Comparison of ENCODE assay signal across 8 cellular contexts in the genomic region with DNA sequence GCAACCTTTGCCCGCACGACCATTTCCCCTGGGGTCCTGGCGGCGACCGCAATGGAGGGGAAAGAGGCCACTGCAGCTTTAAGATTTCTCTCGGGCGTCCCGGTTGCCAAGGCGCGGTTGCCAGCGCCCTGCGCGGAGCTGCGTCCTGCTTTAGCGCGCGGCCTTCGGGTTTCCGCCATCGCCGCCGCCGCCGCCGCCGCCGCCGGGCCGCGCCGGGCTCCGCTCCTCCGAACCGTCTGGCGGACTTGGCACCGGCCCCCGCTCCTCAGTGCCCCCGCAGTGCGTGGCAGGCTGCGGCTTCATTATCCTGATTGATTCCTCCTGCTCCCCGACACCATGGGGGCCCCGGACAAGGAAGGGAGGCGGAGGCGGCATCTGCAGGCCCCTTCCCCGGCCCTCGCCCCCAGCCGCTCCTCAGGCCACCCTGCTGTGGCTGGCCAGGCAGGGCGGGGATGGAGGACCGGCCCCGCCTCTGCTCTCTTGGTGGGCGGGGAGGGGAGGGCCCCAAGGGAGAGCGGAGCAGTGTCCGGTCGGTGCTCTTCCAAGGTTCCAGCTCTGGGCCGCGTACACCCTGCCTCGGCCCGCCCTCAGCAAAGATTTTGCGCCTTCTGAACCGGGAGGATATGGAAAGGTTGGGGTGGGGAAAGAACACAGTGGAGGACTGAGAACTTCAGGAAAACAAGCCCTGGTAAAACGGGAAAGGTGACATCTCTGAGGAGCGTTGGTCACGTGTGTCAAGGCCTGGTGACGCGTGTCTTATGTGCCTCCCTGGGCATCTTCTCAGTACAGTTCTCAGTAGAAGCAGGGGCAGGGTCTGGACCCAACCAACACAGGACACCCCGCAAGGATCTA. TPM values are rescaled to one million over a fixed set of nuclear protein-coding genes. Genes with fewer than 3 reads are reported as not detected.
DNase-seq lines count a peak whose midpoint lies in the region; ATAC-seq, FAIRE-seq and TF ChIP-seq lines count a peak whose summit lies in the region.

No MANE protein-coding gene starts in this region.

- in situ Hi-C loops in astrocyte of the cerebellum (cut with HindIII; ENCODE audit: low sequenced_read_pairs): loop anchor here (10.0 kb wide), 1 partner anchor 211 kb away; no protein-coding TSS in a partner anchor

- ATAC-seq in CD4-positive, alpha-beta T cell (ENCODE audit: poor library complexity): peak; percentile 37
- ATAC-seq in HCT116 (peak; percentile 94), right cardiac atrium (peak; percentile 96 to 98), psoas muscle (peak; percentile 80 to 90 (median 82)), GM21423 (IDR thresholded peaks at IDR 0.05; ENCODE audit: unreplicated experiment) (no peak), HG03159 (IDR thresholded peaks at IDR 0.05; ENCODE audit: unreplicated experiment) (no peak)

- H3K9me3 Mint-ChIP-seq in CD4-positive, alpha-beta T cell: peaks cover 4% of the 10 kb centered on the region

- peak overlapping the region; percentile 65 for H3K9ac ChIP-seq in HCT116 (ENCODE audit: low read length)

- DNase-seq in CD4-positive, alpha-beta T cell: peak in 7 of 10 experiments; percentile 4 to 45 (median 9)
- peak; percentile 27 for DNase-seq in HCT116 (ENCODE audit: low read depth, low spot score)
- DNase-seq in RCC 7860 (ENCODE audit: low spot score): peak; percentile 8
- no peak for DNase-seq in astrocyte of the cerebellum (ENCODE audit: low read depth)
- DNase-seq in right cardiac atrium: peak; percentile 83 to 92 (median 91)
- DNase-seq in psoas muscle: peak; percentile 76 to 83

- H3K36me3 ChIP-seq in HCT116 (ENCODE audit: control insufficient read depth in 1 of 2, insufficient read depth in 2 of 2, low read length in 2 of 2) (no peaks in the 10 kb centered on the region), psoas muscle (ENCODE audit: insufficient read depth in 1 of 2, low read depth in 1 of 2) (no peaks in the 10 kb centered on the region)

- H3K27ac ChIP-seq in CD4-positive, alpha-beta T cell (ENCODE audit: low read depth, low read length): no peak overlapping the region
- H3K27ac ChIP-seq in HCT116 (ENCODE audit: low read depth, low read length) (peak overlapping the region; percentile 66), right cardiac atrium (ENCODE audit: low read length) (peak overlapping the region; percentile 84), psoas muscle (peak overlapping the region; percentile 77)

- H4K20me1 ChIP-seq in HCT116 (ENCODE audit: insufficient read depth): no peaks in the 10 kb centered on the region

- RAD21 ChIA-PET in HCT116 (lab: Charles Lee; ENCODE audit: low non-redundant PET in 1 of 2, low total read pairs in 2 of 2, uncharacterized antibody in 2 of 2, unreplicated experiment in 2 of 2): no interaction called here

- CTCF ChIA-PET in CD4-positive, alpha-beta T cell (lab: Charles Lee): interaction anchor here (1.5 kb wide), 1 partner anchor 48 kb away, joined by 4 read pairs; no protein-coding TSS in a partner anchor
- CTCF ChIA-PET in HCT116 (lab: Charles Lee): interaction anchor here (0.7 to 2.0 kb wide), 6 partner anchors 9 to 324 kb away, joined by 3 to 10 read pairs (median 4); no protein-coding TSS in a partner anchor

- H3K9me3 ChIP-seq in CD4-positive, alpha-beta T cell (ENCODE audit: control insufficient read depth, low read length): peaks cover 13% of the 10 kb centered on the region
- peaks cover 0 to 5% of the 10 kb centered on the region in 2 experiments; a peak in 1 of 4 replicates for H3K9me3 ChIP-seq in HCT116 (ENCODE audit: control insufficient read depth in 1 of 2, insufficient read depth in 1 of 2, low read depth in 1 of 2, low read length in 2 of 2)
- H3K9me3 ChIP-seq in right cardiac atrium (ENCODE audit: control insufficient read depth, low read length): no peaks in the 10 kb centered on the region
- H3K9me3 ChIP-seq in psoas muscle: no peaks in the 10 kb centered on the region

- H3K36me3 Mint-ChIP-seq in CD4-positive, alpha-beta T cell (ENCODE audit: low read depth): peaks cover 32% of the 10 kb centered on the region

- peaks cover 11% of the 10 kb centered on the region for H3K4me1 Mint-ChIP-seq in CD4-positive, alpha-beta T cell (ENCODE audit: low read depth)

- peaks cover 4 to 11% of the 10 kb centered on the region in 2 experiments; a peak in 2 of 4 replicates for H3K4me1 ChIP-seq in HCT116 (ENCODE audit: control insufficient read depth in 1 of 2, insufficient read depth in 2 of 2, low read length in 2 of 2)
- H3K4me1 ChIP-seq in right cardiac atrium (ENCODE audit: control insufficient read depth, insufficient read depth, low read length): no peaks in the 10 kb centered on the region
- H3K4me1 ChIP-seq in psoas muscle: peaks cover 8% of the 10 kb centered on the region

- FAIRE-seq in RCC 7860 (lab: Jason Lieb, UNC): no peak

- H3K4me2 ChIP-seq in HCT116 (ENCODE audit: low read length): peak overlapping the region; percentile 79

- H3K4me3 Mint-ChIP-seq in CD4-positive, alpha-beta T cell: peak overlapping the region; percentile 78

- H2AFZ ChIP-seq in HCT116 (ENCODE audit: low read depth, low read length, poor library complexity, severe bottlenecking): peak overlapping the region; percentile 56

- POLR2A ChIA-PET in CD4-positive, alpha-beta T cell (lab: Charles Lee): no interaction called here
- POLR2A ChIA-PET in HCT116 (lab: Charles Lee): no interaction called here

- intact Hi-C loops in CD4-positive, alpha-beta T cell (cut with DNase I, micrococcal nuclease): no loop called here
- intact Hi-C loops in HCT116 (cut with micrococcal nuclease): no loop called here
- intact Hi-C loops in right cardiac atrium (cut with DNase I): no loop called here
- intact Hi-C loops in psoas muscle (cut with DNase I): no loop called here

- H3K27me3 ChIP-seq in CD4-positive, alpha-beta T cell (ENCODE audit: control insufficient read depth, insufficient read depth, low read length): peaks cover 6% of the 10 kb centered on the region
- H3K27me3 ChIP-seq in HCT116 (ENCODE audit: insufficient read depth, low read length) (no peaks in the 10 kb centered on the region), right cardiac atrium (ENCODE audit: control insufficient read depth, insufficient read depth) (no peaks in the 10 kb centered on the region), psoas muscle (ENCODE audit: insufficient read depth in 3 of 3, low read length in 2 of 3) (no peaks in the 10 kb centered on the region)

- no peaks in the 10 kb centered on the region for H3K9me2 ChIP-seq in HCT116 (ENCODE audit: insufficient read depth)

- no peaks in the 10 kb centered on the region for H3K79me2 ChIP-seq in HCT116 (ENCODE audit: insufficient read depth, low read length)

- peak overlapping the region; percentile 44 to 67 for H3K4me3 ChIP-seq in HCT116 (replicated peaks in 1 of 2; ENCODE audit: low read depth in 1 of 2, low read length in 2 of 2)
- H3K4me3 ChIP-seq in astrocyte of the cerebellum (ENCODE audit: low read depth, low read length): peak overlapping the region; percentile 50
- H3K4me3 ChIP-seq in right cardiac atrium (ENCODE audit: low read length): peak overlapping the region; percentile 51
- H3K4me3 ChIP-seq in psoas muscle: peak overlapping the region; percentile 88

- H3K27me3 Mint-ChIP-seq in CD4-positive, alpha-beta T cell: peaks cover 7% of the 10 kb centered on the region

- no peak for TF ChIP-seq POLR2A in HCT116 (IDR thresholded peaks at IDR 0.05; ENCODE audit: borderline replicate concordance, extremely low read depth, insufficient read depth, insufficient read length)

- no peak for TF ChIP-seq CTCF in CD4-positive, alpha-beta T cell (IDR thresholded peaks at IDR 0.05)
- TF ChIP-seq CTCF in HCT116 (IDR thresholded peaks at IDR 0.05 in 2 of 3, conservative IDR thresholded peaks at IDR 0.05 in 1 of 3; ENCODE audit: borderline replicate concordance in 1 of 3, insufficient read depth in 1 of 3, low read depth in 2 of 3, low read length in 2 of 3) (no peak), astrocyte of the cerebellum (IDR thresholded peaks at IDR 0.05; ENCODE audit: low read depth, low read length, missing control alignments) (no peak), psoas muscle (IDR thresholded peaks at IDR 0.05) (no peak)

- 2% methylated on average over 66 of the region's 66 CpGs for WGBS in right cardiac atrium
- 1 to 2% (median 2%) methylated on average over 46 to 66 of the region's 66 CpGs for WGBS in psoas muscle, 3 donors

- TF ChIP-seq RAD21 in HCT116 (IDR thresholded peaks at IDR 0.05; ENCODE audit: low read depth): no peak

- no peak overlapping the region for H3K27ac Mint-ChIP-seq in CD4-positive, alpha-beta T cell

- BruUV-seq in HCT116 (replicated peaks; lab: Mats Ljungman, UMichigan): no TSS peak

TF ChIP-seq in HCT116, 20 proteins besides CTCF, POLR2A, EP300 and RAD21 (continues in another document):
- TF ChIP-seq YY1 (IDR thresholded peaks at IDR 0.05; ENCODE audit: extremely low read depth, insufficient replicate concordance, low read depth, low read length) (peak; percentile 8), JUND (IDR thresholded peaks at IDR 0.05) (no peak), FOSL1 (IDR thresholded peaks at IDR 0.05; ENCODE audit: low read depth) (no peak), TCF7L2 (IDR thresholded peaks at IDR 0.05; ENCODE audit: borderline replicate concordance, extremely low read depth, insufficient read depth, insufficient read length) (no peak), EZH2 (IDR thresholded peaks at IDR 0.05) (no peak), CEBPB (IDR thresholded peaks at IDR 0.05; ENCODE audit: low read depth) (no peak), SIN3A (IDR thresholded peaks at IDR 0.05; ENCODE audit: low read depth) (no peak; the same call in 1 of the 2 replicates), ZFX (IDR thresholded peaks at IDR 0.05) (peak; percentile 75; the same call in 1 of the 2 replicates), EZH2phosphoT487 (IDR thresholded peaks at IDR 0.05; ENCODE audit: borderline replicate concordance) (no peak), CBX3 (IDR thresholded peaks at IDR 0.05; ENCODE audit: low read depth) (no peak)
- TF ChIP-seq, protein P1, sequence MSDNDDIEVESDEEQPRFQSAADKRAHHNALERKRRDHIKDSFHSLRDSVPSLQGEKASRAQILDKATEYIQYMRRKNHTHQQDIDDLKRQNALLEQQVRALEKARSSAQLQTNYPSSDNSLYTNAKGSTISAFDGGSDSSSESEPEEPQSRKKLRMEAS (IDR thresholded peaks at IDR 0.05): peak; percentile 55; the same call in 1 of the 2 replicates

RNA-seq across cellular contexts. Expression of a gene that starts 34.0 kb away (rescaled TPM):
- not detected for total RNA-seq in CD4-positive, alpha-beta T cell
- total RNA-seq in HCT116 (2021; ENCODE audit: unreplicated experiment) (not detected), right cardiac atrium (not detected), psoas muscle (not detected)
- 0.03 and 0.05 TPM in 2 replicates for polyA plus RNA-seq in HCT116 (2012)
- polyA plus RNA-seq in right cardiac atrium (not detected), psoas muscle (under 1 TPM in 1 of 3 donors, not detected in 2; 0.01 TPM)

RNA-seq across cellular contexts. Expression of a gene that starts 53.1 kb away (rescaled TPM):
- total RNA-seq in CD4-positive, alpha-beta T cell: under 1 TPM in 1 of 2 experiments, not detected in 1; 0.25 TPM
- total RNA-seq in HCT116 (2021; ENCODE audit: unreplicated experiment) (0.49 TPM), right cardiac atrium (1 to 10 TPM; 2.0 to 6.6 (median 2.4) TPM), psoas muscle (under 1 TPM in 3 of 4 donors, not detected in 1; 0.21 to 0.42 (median 0.23) TPM)
- polyA plus RNA-seq in HCT116 (2012): 0.40 and 0.56 TPM in 2 replicates
- polyA plus RNA-seq in right cardiac atrium (4.4 TPM), psoas muscle (1 to 10 TPM in 1 of 3 donors, under 1 TPM in 2; 0.10 to 1.6 (median 0.35) TPM)

Comparison
In these comparisons a context has a peak if more than half of its experiments do, and no peak if none do; other contexts are left out.
1. ATAC-seq: peak in CD4-positive, alpha-beta T cell (single experiment), HCT116 (single experiment), right cardiac atrium (2 of 2) and psoas muscle (4 of 4); none in GM21423 (single experiment) and HG03159 (single experiment).
2. Peak in every context shown above with its lines, with median percentiles within 50 percentile points of each other: H3K4me3 ChIP-seq.